14 cellular contexts compared by ENCODE assay signal in the genomic region with DNA sequence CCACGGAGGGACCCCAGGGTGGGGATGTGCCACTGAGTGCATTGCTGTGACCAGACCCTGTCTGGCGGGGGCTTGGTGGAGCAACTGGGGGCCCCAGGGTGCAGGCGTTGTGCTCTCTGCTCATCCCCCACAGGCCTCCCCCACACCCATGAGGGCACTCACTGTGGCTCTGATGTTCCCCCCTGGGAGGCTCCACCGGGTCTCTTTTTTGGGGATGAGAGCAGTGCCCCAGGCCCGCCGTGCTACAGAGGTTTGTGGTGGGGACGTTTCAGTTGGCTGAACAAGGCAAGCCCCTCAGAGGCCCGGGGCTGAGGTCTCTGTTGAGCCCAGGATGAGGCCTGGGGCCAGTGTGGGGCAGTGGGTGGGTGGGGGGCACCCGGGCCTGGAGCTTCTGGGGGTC. TPM values are rescaled to one million over a fixed set of nuclear protein-coding genes. Genes with fewer than 3 reads are reported as not detected.
DNase-seq lines count a peak whose midpoint lies in the region; ATAC-seq, FAIRE-seq and TF ChIP-seq lines count a peak whose summit lies in the region.
"Had no signal": no experiment of that assay in that cellular context is flagged by ENCODE, and none has a peak within 500 bp of the region (broad histone marks: within the 10 kb centered on the region; RNA-seq: fewer than 3 reads in every experiment).

No MANE protein-coding gene starts in this region.

- no peak overlapping the region for H2AK5ac ChIP-seq in IMR-90 (ENCODE audit: low read depth, low read length)

- H2BK15ac ChIP-seq in IMR-90 (ENCODE audit: low read depth, low read length), result no peak overlapping the region

- H2AFZ ChIP-seq in IMR-90 (replicated peaks; ENCODE audit: low read length, poor library complexity) (peak overlapping the region; percentile 5), K562 (ENCODE audit: low read depth, low read length) (no peak overlapping the region)

- POLR2A ChIA-PET in IMR-90 (lab: Charles Lee; ENCODE audit: unreplicated experiment) (no interaction called here), K562 (lab: Yijun Ruan, JAX) (interaction anchor here (0.6 to 4.5 kb wide), 6 partner anchors 13 to 370 kb away, joined by 3 to 25 read pairs (median 3); no protein-coding TSS in a partner anchor)

- no CpG with 5 or more reads among the region's 9 CpGs for WGBS in IMR-90 (ENCODE audit: extremely low coverage in 2 of 2, insufficient read length in 1 of 2), 2 experiments
- 76% methylated on average over 8 of the region's 9 CpGs for WGBS in K562 (ENCODE audit: insufficient coverage, low coverage, missing lambda C conversion rate)

- no peak overlapping the region for H3K4me2 ChIP-seq in IMR-90 (ENCODE audit: low read depth, low read length)
- no peak overlapping the region for H3K4me2 ChIP-seq in K562 (ENCODE audit: insufficient read depth, low read length)

- H3K9ac ChIP-seq in IMR-90 (ENCODE audit: low read depth, low read length) (no peak overlapping the region), K562 (ENCODE audit: insufficient read depth in 1 of 2, low read depth in 2 of 2, low read length in 2 of 2) (peak overlapping the region in 1 of 2 experiments; percentile 99; a peak in 2 of 4 replicates)

- no peak for TF ChIP-seq EP300 in K562 (IDR thresholded peaks at IDR 0.05; ENCODE audit: low read length)

- peaks cover 17% of the 10 kb centered on the region for H3K4me1 ChIP-seq in IMR-90 (ENCODE audit: control insufficient read depth, insufficient read depth, low read length)
- peaks cover 18 to 96% of the 10 kb centered on the region in 2 experiments for H3K4me1 ChIP-seq in K562 (replicated peaks in 1 of 2; ENCODE audit: control insufficient read depth in 2 of 2, insufficient read depth in 2 of 2, low read length in 2 of 2)

- H3K9me3 Mint-ChIP-seq in stimulated activated naive B cell treated with anti-CD40 and anti-IgM and Interleukin-4, amounts not matched to agents 10 μg/mL and 1 μg/mL and 100 μg/mL, for 72 hours, result no peaks in the 10 kb centered on the region
- H3K9me3 Mint-ChIP-seq: CD8-positive, alpha-beta T cell; HFFc6 had no signal

- TF ChIP-seq CTCF in C4-2B (conservative IDR thresholded peaks at IDR 0.05), result no peak
- TF ChIP-seq CTCF in IMR-90 (conservative IDR thresholded peaks at IDR 0.05; ENCODE audit: low read depth, low read length), result no peak
- no peak for TF ChIP-seq CTCF in K562 (IDR thresholded peaks at IDR 0.05 in 2 of 3, conservative IDR thresholded peaks at IDR 0.05 in 1 of 3; ENCODE audit: insufficient read depth in 2 of 3, low read depth in 1 of 3, low read length in 3 of 3)

- H4K20me1 ChIP-seq in IMR-90 (ENCODE audit: insufficient read depth, low read length) (peaks cover 4% of the 10 kb centered on the region; the same call in 1 of the 2 replicates), K562 (replicated peaks; ENCODE audit: control insufficient read depth, insufficient read depth, low read length) (no peaks in the 10 kb centered on the region; the same call in 1 of the 2 replicates)

- in situ Hi-C loops in IMR-90 (cut with MboI; ENCODE audit: low sequenced_read_pairs) (loop anchor here (25.0 kb wide), 1 partner anchor 339 kb away; a partner anchor contains a TSS), K562 (cut with MboI) (no loop called here)

- H3K18ac ChIP-seq in IMR-90 (ENCODE audit: low read depth, low read length), result no peak overlapping the region

- H3K4me3 Mint-ChIP-seq in stimulated activated naive B cell treated with anti-CD40 and anti-IgM and Interleukin-4, amounts not matched to agents 10 μg/mL and 1 μg/mL and 100 μg/mL, for 72 hours, result no peak overlapping the region
- H3K4me3 Mint-ChIP-seq: CD8-positive, alpha-beta T cell; HFFc6 had no signal

- CTCF ChIA-PET in IMR-90 (lab: Yijun Ruan, JAX) (no interaction called here), K562 (lab: Yijun Ruan, JAX; ENCODE audit: low intra/inter-chr PET ratio) (no interaction called here)

- TF ChIP-seq RAD21 in IMR-90 (IDR thresholded peaks at IDR 0.05; ENCODE audit: low read length), result no peak
- TF ChIP-seq RAD21 in K562 (CRISPR knock-in tag; conservative IDR thresholded peaks at IDR 0.05 in 1 of 2, IDR thresholded peaks at IDR 0.05 in 1 of 2), result no peak

- H2BK120ac ChIP-seq in IMR-90 (ENCODE audit: low read depth, low read length), result no peak overlapping the region

- H3K9me1 ChIP-seq in IMR-90 (ENCODE audit: insufficient read depth, low read length) (peaks cover 2% of the 10 kb centered on the region; the same call in 1 of the 2 replicates), K562 (ENCODE audit: control insufficient read depth, insufficient read depth, low read length) (peaks cover 3% of the 10 kb centered on the region)

- H3K79me1 ChIP-seq in IMR-90 (ENCODE audit: low read depth in 1 of 2, low read length in 2 of 2), result peaks cover 10 to 15% of the 10 kb centered on the region in 2 experiments

- H3K27ac Mint-ChIP-seq in stimulated activated naive B cell treated with anti-CD40 and anti-IgM and Interleukin-4, amounts not matched to agents 10 μg/mL and 1 μg/mL and 100 μg/mL, for 72 hours, result peak overlapping the region; percentile 62
- H3K27ac Mint-ChIP-seq: HFFc6 had no signal

- no peak overlapping the region for H3K23ac ChIP-seq in IMR-90 (ENCODE audit: low read depth, low read length)

- H3K27ac ChIP-seq in C4-2B, result peak overlapping the region; percentile 100
- no peak overlapping the region for H3K27ac ChIP-seq in IMR-90 (ENCODE audit: insufficient read depth, low read length)
- H3K27ac ChIP-seq in K562 (ENCODE audit: extremely low read depth, low read depth, low read length), result no peak overlapping the region

- no peak for DNase-seq in IMR-90
- no peak for DNase-seq in K562 (ENCODE audit: extremely low read depth in 1 of 4, low spot score in 3 of 4)
- DNase-seq in stimulated activated naive B cell treated with anti-CD40 and anti-IgM and Interleukin-4, amounts not matched to agents 10 μg/mL and 1 μg/mL and 100 μg/mL, for 72 hours, result no peak
- DNase-seq in stimulated activated CD4-positive, alpha-beta T cell treated with anti-CD3 and anti-CD28 coated beads, Interleukin-2, amount 100 ng/mL, for 48 hours, result no peak
- no peak for DNase-seq in activated naive CD4-positive, alpha-beta T cell treated with Interleukin-2 at 50 U/mL for 16 hours
- DNase-seq: CD8-positive, alpha-beta T cell; DMS53; HCEC 1CT; HFFc6; Kasumi-1 had no signal

- no peak overlapping the region for H3K4me3 ChIP-seq in IMR-90 (ENCODE audit: insufficient read depth, low read depth, low read length)
- H3K4me3 ChIP-seq in K562, result no peak overlapping the region
- H3K4me3 ChIP-seq: GM12878 had no signal

- H3K36me3 ChIP-seq in IMR-90 (ENCODE audit: control insufficient read depth, insufficient read depth, low read length) (peaks cover 1% of the 10 kb centered on the region; the same call in 1 of the 2 replicates), K562 (ENCODE audit: control insufficient read depth, insufficient read depth, low read length) (peaks cover 16% of the 10 kb centered on the region; the same call in 2 of the 3 replicates)

- peaks cover 54% of the 10 kb centered on the region for H3K79me2 ChIP-seq in K562 (ENCODE audit: control insufficient read depth, insufficient read depth, low read length)

- intact Hi-C loops in IMR-90 (cut with micrococcal nuclease), result no loop called here
- intact Hi-C loops in K562 (cut with micrococcal nuclease), result no loop called here

- dilution Hi-C loops in IMR-90 (cut with HindIII; ENCODE audit: low sequenced_read_pairs, unreplicated experiment), result no loop called here

- H3K56ac ChIP-seq in IMR-90 (ENCODE audit: extremely low read depth, insufficient read depth, low read length), result no peak overlapping the region

- no peak overlapping the region for H3K4ac ChIP-seq in IMR-90 (ENCODE audit: low read depth, low read length)

- H4K5ac ChIP-seq in IMR-90 (ENCODE audit: low read depth, low read length), result no peak overlapping the region

- no peak overlapping the region for H4K91ac ChIP-seq in IMR-90 (ENCODE audit: insufficient read depth, low read depth, low read length)

- no peak overlapping the region for H2AK9ac ChIP-seq in IMR-90 (replicated peaks; ENCODE audit: low read depth, low read length, poor library complexity)

- peaks cover 20 to 55% of the 10 kb centered on the region in 2 donors for H3K4me1 Mint-ChIP-seq in stimulated activated naive B cell treated with anti-CD40 and anti-IgM and Interleukin-4, amounts not matched to agents 10 μg/mL and 1 μg/mL and 100 μg/mL, for 72 hours

- BruUV-seq in IMR-90 (replicated peaks; lab: Mats Ljungman, UMichigan) (no TSS peak), K562 (replicated peaks; lab: Mats Ljungman, UMichigan) (no TSS peak)

- peaks cover 0 to 6% of the 10 kb centered on the region in 2 donors for H3K36me3 Mint-ChIP-seq in stimulated activated naive B cell treated with anti-CD40 and anti-IgM and Interleukin-4, amounts not matched to agents 10 μg/mL and 1 μg/mL and 100 μg/mL, for 72 hours
- H3K36me3 Mint-ChIP-seq: CD8-positive, alpha-beta T cell had no signal

- TF ChIP-seq POLR2A in IMR-90 (IDR thresholded peaks at IDR 0.05; ENCODE audit: low read depth, low read length), result no peak
- no peak for TF ChIP-seq POLR2A in K562 (conservative IDR thresholded peaks at IDR 0.05)

- H3K27me3 Mint-ChIP-seq in stimulated activated naive B cell treated with anti-CD40 and anti-IgM and Interleukin-4, amounts not matched to agents 10 μg/mL and 1 μg/mL and 100 μg/mL, for 72 hours, result no peaks in the 10 kb centered on the region

- H4K8ac ChIP-seq in IMR-90 (ENCODE audit: low read depth in 2 of 2, low read length in 2 of 2), result no peak overlapping the region

- no peaks in the 10 kb centered on the region for H3K27me3 ChIP-seq in IMR-90 (ENCODE audit: control insufficient read depth, insufficient read depth, low read length)
- H3K27me3 ChIP-seq in K562 (ENCODE audit: control insufficient read depth in 2 of 2, insufficient read depth in 2 of 2, low read length in 2 of 2), result no peaks in the 10 kb centered on the region

- H2BK5ac ChIP-seq in IMR-90 (ENCODE audit: low read depth, low read length, poor library complexity, severe bottlenecking), result no peak overlapping the region

- H2BK20ac ChIP-seq in IMR-90 (ENCODE audit: low read depth, low read length), result no peak overlapping the region

- FAIRE-seq in K562 (lab: Jason Lieb, UNC), result no peak
- FAIRE-seq: GM12878, H1 had no signal

- H3K14ac ChIP-seq in IMR-90 (replicated peaks; ENCODE audit: low read depth, low read length), result no peak overlapping the region

- ATAC-seq in IMR-90 (ENCODE audit: low read depth), result no peak
- no peak for ATAC-seq in K562
- ATAC-seq in stimulated activated naive B cell treated with anti-CD40 and anti-IgM and Interleukin-4, amounts not matched to agents 10 μg/mL and 1 μg/mL and 100 μg/mL, for 72 hours (replicated peaks), result no peak
- ATAC-seq in GM21825 (IDR thresholded peaks at IDR 0.05; ENCODE audit: unreplicated experiment), result no peak
- ATAC-seq: CD8-positive, alpha-beta T cell; GM12878 had no signal

- H3K9me3 ChIP-seq in IMR-90 (ENCODE audit: control insufficient read depth, insufficient read depth, low read length) (no peaks in the 10 kb centered on the region), K562 (replicated peaks; ENCODE audit: control insufficient read depth, insufficient read depth, low read depth, low read length) (no peaks in the 10 kb centered on the region)

RNA-seq across cellular contexts. Expression of a gene that starts 2.5 kb away (rescaled TPM):
- total RNA-seq in IMR-90 (2012; rRNA removed) (0.54 and 0.56 TPM in 2 replicates), K562 (2014; rRNA removed) (5.7 and 10.6 TPM in 2 replicates), K562 (2014; rRNA removed; fragmentation: Illumina TruSeq; extraction: Trizol) (0.57 and 0.76 TPM in 2 replicates), K562 (2015; rRNA removed; fragmentation: Illumina TruSeq; extraction: Trizol) (2.9 and 3.1 TPM in 2 replicates), K562 (2021) (13.4 and 14.4 TPM in 2 replicates)
- polyA plus RNA-seq in IMR-90 (2012; rRNA removed) (4.6 and 5.5 TPM in 2 replicates), K562 (2011; rRNA removed) (3.0 and 5.9 TPM in 2 replicates), K562 (2014; fragmentation: Illumina TruSeq; extraction: Trizol) (2.6 and 2.8 TPM in 2 replicates), K562 (2014; fragmentation: Nextera tagmentation; extraction: Ambion mirVana) (under 1 TPM; 0.24 to 0.29 TPM), K562 (2014; rRNA removed) (17.7 and 20.6 TPM in 2 replicates)
- 0.21 and 1.0 TPM in 2 replicates for polyA plus RNA-seq in IMR-90 (2012; cell fraction: cytosol; rRNA removed)
- 31.9 and 80.5 TPM in 2 replicates for polyA plus RNA-seq in IMR-90 (2012; cell fraction: nucleus; rRNA removed; ENCODE audit: low replicate concordance)
- 12.8 and 51.1 TPM in 2 replicates for total RNA-seq in K562 (2011; cell fraction: chromatin; rRNA removed; ENCODE audit: low replicate concordance)
- 36.0 and 37.1 TPM in 2 replicates for total RNA-seq in K562 (2011; cell fraction: nucleolus; rRNA removed)
- total RNA-seq in K562 (2011; cell fraction: nucleoplasm; rRNA removed), result 14.0 and 15.0 TPM in 2 replicates
- 2.5 and 5.1 TPM in 2 replicates for polyA plus RNA-seq in K562 (2011; cell fraction: cytosol; rRNA removed)
- 66.9 and 107 TPM in 2 replicates for polyA plus RNA-seq in K562 (2011; cell fraction: nucleus; rRNA removed)
- polyA plus RNA-seq in K562 (2012), result 6.2 and 9.5 TPM in 2 replicates
- polyA minus RNA-seq in K562 (2011; rRNA and poly(A)+ RNA removed), result 0.39 TPM in 2 replicates
- polyA minus RNA-seq in K562 (2011; cell fraction: cytosol; rRNA and poly(A)+ RNA removed), result not detected in 2 replicates
- polyA minus RNA-seq in K562 (2011; cell fraction: nucleus; rRNA and poly(A)+ RNA removed), result 8.8 and 8.9 TPM in 2 replicates

RNA-seq across cellular contexts. Expression of a gene that starts 2.7 kb away (rescaled TPM):
- total RNA-seq in IMR-90 (2012; rRNA removed) (7.3 and 7.5 TPM in 2 replicates), K562 (2014; rRNA removed) (170 and 221 TPM in 2 replicates), K562 (2014; rRNA removed; fragmentation: Illumina TruSeq; extraction: Trizol) (2.3 and 4.3 TPM in 2 replicates), K562 (2015; rRNA removed; fragmentation: Illumina TruSeq; extraction: Trizol) (39.9 and 47.1 TPM in 2 replicates), K562 (2021) (217 and 240 TPM in 2 replicates)
- polyA plus RNA-seq in IMR-90 (2012; rRNA removed) (16.2 and 25.7 TPM in 2 replicates), K562 (2011; rRNA removed) (19.1 and 26.3 TPM in 2 replicates), K562 (2014; fragmentation: Illumina TruSeq; extraction: Trizol) (2.8 and 9.0 TPM in 2 replicates), K562 (2014; fragmentation: Nextera tagmentation; extraction: Ambion mirVana) (1 to 10 TPM in 1 of 2 experiments, under 1 TPM in 1; 0.58 to 2.1 TPM), K562 (2014; rRNA removed) (158 and 161 TPM in 2 replicates)
- 62.9 and 94.1 TPM in 2 replicates for polyA plus RNA-seq in IMR-90 (2012; cell fraction: cytosol; rRNA removed)
- polyA plus RNA-seq in IMR-90 (2012; cell fraction: nucleus; rRNA removed; ENCODE audit: low replicate concordance), result 58.1 and 200 TPM in 2 replicates
- 7.6 and 54.6 TPM in 2 replicates for total RNA-seq in K562 (2011; cell fraction: chromatin; rRNA removed; ENCODE audit: low replicate concordance)
- 105 and 120 TPM in 2 replicates for total RNA-seq in K562 (2011; cell fraction: nucleolus; rRNA removed)
- 30.9 and 33.4 TPM in 2 replicates for total RNA-seq in K562 (2011; cell fraction: nucleoplasm; rRNA removed)
- polyA plus RNA-seq in K562 (2011; cell fraction: cytosol; rRNA removed), result 53.5 and 239 TPM in 2 replicates
- 99.3 and 186 TPM in 2 replicates for polyA plus RNA-seq in K562 (2011; cell fraction: nucleus; rRNA removed)
- 31.0 and 45.4 TPM in 2 replicates for polyA plus RNA-seq in K562 (2012)
- 0.42 and 0.48 TPM in 2 replicates for polyA minus RNA-seq in K562 (2011; rRNA and poly(A)+ RNA removed)
- polyA minus RNA-seq in K562 (2011; cell fraction: cytosol; rRNA and poly(A)+ RNA removed), result 17.5 and 22.8 TPM in 2 replicates
- 37.1 and 45.1 TPM in 2 replicates for polyA minus RNA-seq in K562 (2011; cell fraction: nucleus; rRNA and poly(A)+ RNA removed)

RNA-seq across cellular contexts. Expression of a gene that starts 3.2 kb away (rescaled TPM):
- total RNA-seq in IMR-90 (2012; rRNA removed), result 3.0 and 3.1 TPM in 2 replicates
- polyA plus RNA-seq in IMR-90 (2012; rRNA removed), result 12.5 and 17.5 TPM in 2 replicates
- polyA plus RNA-seq in IMR-90 (2012; cell fraction: cytosol; rRNA removed), result 12.2 and 17.9 TPM in 2 replicates
- polyA plus RNA-seq in IMR-90 (2012; cell fraction: nucleus; rRNA removed; ENCODE audit: low replicate concordance), result 69.8 and 233 TPM in 2 replicates
- total RNA-seq in K562 (2011; cell fraction: chromatin; rRNA removed; ENCODE audit: low replicate concordance), result 38.5 and 167 TPM in 2 replicates
- total RNA-seq in K562 (2011; cell fraction: nucleolus; rRNA removed), result 219 TPM in 2 replicates
- 62.9 and 89.5 TPM in 2 replicates for total RNA-seq in K562 (2011; cell fraction: nucleoplasm; rRNA removed)
- 58.2 and 59.0 TPM in 2 replicates for total RNA-seq in K562 (2014; rRNA removed)
- total RNA-seq in K562 (2014; rRNA removed; fragmentation: Illumina TruSeq; extraction: Trizol), result 3.2 and 8.2 TPM in 2 replicates
- total RNA-seq in K562 (2015; rRNA removed; fragmentation: Illumina TruSeq; extraction: Trizol), result 20.7 and 22.1 TPM in 2 replicates
- total RNA-seq in K562 (2021), result 71.7 and 83.2 TPM in 2 replicates
- 27.0 and 41.6 TPM in 2 replicates for polyA plus RNA-seq in K562 (2011; rRNA removed)
- polyA plus RNA-seq in K562 (2011; cell fraction: cytosol; rRNA removed), result 47.2 and 104 TPM in 2 replicates
- 438 and 737 TPM in 2 replicates for polyA plus RNA-seq in K562 (2011; cell fraction: nucleus; rRNA removed)
- polyA plus RNA-seq in K562 (2012), result 30.6 and 41.2 TPM in 2 replicates
- polyA plus RNA-seq in K562 (2014; fragmentation: Illumina TruSeq; extraction: Trizol), result 7.2 and 13.6 TPM in 2 replicates
- under 1 TPM; 0.31 to 0.48 TPM for polyA plus RNA-seq in K562 (2014; fragmentation: Nextera tagmentation; extraction: Ambion mirVana)
- polyA plus RNA-seq in K562 (2014; rRNA removed), result 69.8 and 83.4 TPM in 2 replicates
- 1.2 and 3.7 TPM in 2 replicates for polyA minus RNA-seq in K562 (2011; rRNA and poly(A)+ RNA removed)
- 12.6 and 13.3 TPM in 2 replicates for polyA minus RNA-seq in K562 (2011; cell fraction: cytosol; rRNA and poly(A)+ RNA removed)
- polyA minus RNA-seq in K562 (2011; cell fraction: nucleus; rRNA and poly(A)+ RNA removed), result 37.4 and 41.3 TPM in 2 replicates

RNA-seq across cellular contexts. Expression of a gene that starts 8.8 kb away (rescaled TPM):
- total RNA-seq in IMR-90 (2012; rRNA removed) (6.1 and 8.6 TPM in 2 replicates), K562 (2014; rRNA removed) (89.8 and 111 TPM in 2 replicates), K562 (2014; rRNA removed; fragmentation: Illumina TruSeq; extraction: Trizol) (1.0 and 2.0 TPM in 2 replicates), K562 (2015; rRNA removed; fragmentation: Illumina TruSeq; extraction: Trizol) (17.7 and 23.9 TPM in 2 replicates), K562 (2021) (73.5 and 79.2 TPM in 2 replicates)
- polyA plus RNA-seq in IMR-90 (2012; rRNA removed) (48.2 and 91.1 TPM in 2 replicates), K562 (2011; rRNA removed) (15.4 and 33.4 TPM in 2 replicates), K562 (2014; fragmentation: Illumina TruSeq; extraction: Trizol) (3.0 and 8.7 TPM in 2 replicates), K562 (2014; fragmentation: Nextera tagmentation; extraction: Ambion mirVana) (1 to 10 TPM in 1 of 2 experiments, under 1 TPM in 1; 0.20 to 1.2 TPM), K562 (2014; rRNA removed) (73.3 and 90.1 TPM in 2 replicates)
- polyA plus RNA-seq in IMR-90 (2012; cell fraction: cytosol; rRNA removed), result 17.8 and 53.0 TPM in 2 replicates
- polyA plus RNA-seq in IMR-90 (2012; cell fraction: nucleus; rRNA removed; ENCODE audit: low replicate concordance), result 15.9 and 43.0 TPM in 2 replicates
- 7.3 and 31.7 TPM in 2 replicates for total RNA-seq in K562 (2011; cell fraction: chromatin; rRNA removed; ENCODE audit: low replicate concordance)
- total RNA-seq in K562 (2011; cell fraction: nucleolus; rRNA removed), result 28.0 and 30.0 TPM in 2 replicates
- 19.2 and 20.2 TPM in 2 replicates for total RNA-seq in K562 (2011; cell fraction: nucleoplasm; rRNA removed)
- 34.9 and 189 TPM in 2 replicates for polyA plus RNA-seq in K562 (2011; cell fraction: cytosol; rRNA removed)
- 44.8 and 72.6 TPM in 2 replicates for polyA plus RNA-seq in K562 (2011; cell fraction: nucleus; rRNA removed)
- 21.7 and 27.0 TPM in 2 replicates for polyA plus RNA-seq in K562 (2012)
- polyA minus RNA-seq in K562 (2011; rRNA and poly(A)+ RNA removed), result 1.9 and 2.5 TPM in 2 replicates
- 13.1 and 17.0 TPM in 2 replicates for polyA minus RNA-seq in K562 (2011; cell fraction: cytosol; rRNA and poly(A)+ RNA removed)
- 14.6 and 14.7 TPM in 2 replicates for polyA minus RNA-seq in K562 (2011; cell fraction: nucleus; rRNA and poly(A)+ RNA removed)

RNA-seq across cellular contexts. Expression of a gene that starts 17.1 kb away (rescaled TPM):
- total RNA-seq in IMR-90 (2012; rRNA removed) (13.9 and 17.0 TPM in 2 replicates), K562 (2014; rRNA removed) (35.6 and 48.2 TPM in 2 replicates), K562 (2014; rRNA removed; fragmentation: Illumina TruSeq; extraction: Trizol) (7.3 and 7.9 TPM in 2 replicates), K562 (2015; rRNA removed; fragmentation: Illumina TruSeq; extraction: Trizol) (18.6 and 20.5 TPM in 2 replicates), K562 (2021) (30.7 and 30.9 TPM in 2 replicates)
- polyA plus RNA-seq in IMR-90 (2012; rRNA removed) (20.2 and 20.5 TPM in 2 replicates), K562 (2011; rRNA removed) (18.5 and 30.5 TPM in 2 replicates), K562 (2014; fragmentation: Illumina TruSeq; extraction: Trizol) (17.1 and 18.7 TPM in 2 replicates), K562 (2014; fragmentation: Nextera tagmentation; extraction: Ambion mirVana) (1 to 10 TPM; 2.2 to 2.4 TPM), K562 (2014; rRNA removed) (31.0 and 38.2 TPM in 2 replicates)
- 9.3 and 15.1 TPM in 2 replicates for polyA plus RNA-seq in IMR-90 (2012; cell fraction: cytosol; rRNA removed)
- polyA plus RNA-seq in IMR-90 (2012; cell fraction: nucleus; rRNA removed; ENCODE audit: low replicate concordance), result 56.8 and 112 TPM in 2 replicates
- 110 and 324 TPM in 2 replicates for total RNA-seq in K562 (2011; cell fraction: chromatin; rRNA removed; ENCODE audit: low replicate concordance)
- total RNA-seq in K562 (2011; cell fraction: nucleolus; rRNA removed), result 238 and 279 TPM in 2 replicates
- 145 and 170 TPM in 2 replicates for total RNA-seq in K562 (2011; cell fraction: nucleoplasm; rRNA removed)
- 24.1 and 25.8 TPM in 2 replicates for polyA plus RNA-seq in K562 (2011; cell fraction: cytosol; rRNA removed)
- polyA plus RNA-seq in K562 (2011; cell fraction: nucleus; rRNA removed), result 101 and 104 TPM in 2 replicates
- polyA plus RNA-seq in K562 (2012), result 22.4 and 34.2 TPM in 2 replicates
- polyA minus RNA-seq in K562 (2011; rRNA and poly(A)+ RNA removed), result 13.5 and 15.4 TPM in 2 replicates
- polyA minus RNA-seq in K562 (2011; cell fraction: cytosol; rRNA and poly(A)+ RNA removed), result 9.9 and 14.8 TPM in 2 replicates
- 52.0 and 78.0 TPM in 2 replicates for polyA minus RNA-seq in K562 (2011; cell fraction: nucleus; rRNA and poly(A)+ RNA removed)
